22 cellular contexts compared by ENCODE assay signal in genomic region chr11:6333112-6333511, GRCh38. TPM values are rescaled to one million over a fixed set of nuclear protein-coding genes. Genes with fewer than 3 reads are reported as not detected.
DNase-seq lines count a peak whose midpoint lies in the region; ATAC-seq and TF ChIP-seq lines count a peak whose summit lies in the region.
"Had no signal": no experiment of that assay in that cellular context is flagged by ENCODE, and none has a peak within 500 bp of the region (broad histone marks: within the 10 kb centered on the region; RNA-seq: fewer than 3 reads in every experiment).

No MANE protein-coding gene starts in this region.

- H3K27ac ChIP-seq in ascending aorta (peak overlapping the region; percentile 3 to 8), WERI-Rb-1 (no peak overlapping the region)
- H3K27ac ChIP-seq: pancreas, right lobe of liver had no signal

- H3K36me3 Mint-ChIP-seq in activated naive CD4-positive, alpha-beta T cell treated with anti-CD3 and anti-CD28 coated beads for 36 hours (ENCODE audit: low read depth): no peaks in the 10 kb centered on the region
- H3K36me3 Mint-ChIP-seq: activated CD4-positive, alpha-beta memory T cell treated with anti-CD3 and anti-CD28 coated beads for 36 hours; CD8-positive, alpha-beta T cell; memory B cell; naive thymus-derived CD8-positive, alpha-beta T cell had no signal

- H3K4me3 Mint-ChIP-seq in activated naive CD4-positive, alpha-beta T cell treated with anti-CD3 and anti-CD28 coated beads for 36 hours: no peak overlapping the region
- H3K4me3 Mint-ChIP-seq: activated CD4-positive, alpha-beta memory T cell treated with anti-CD3 and anti-CD28 coated beads for 36 hours; CD8-positive, alpha-beta T cell; memory B cell; naive thymus-derived CD8-positive, alpha-beta T cell; stimulated activated naive CD8-positive, alpha-beta T cell treated with anti-CD3 and anti-CD28 coated beads, Interleukin-15, Interleukin-2, amounts not matched to agents 100 ng/mL and 50 ng/mL, for 24 hours had no signal

- CTCF ChIA-PET in activated naive CD4-positive, alpha-beta T cell treated with anti-CD3 and anti-CD28 coated beads for 36 hours (lab: Charles Lee): interaction anchor here (1.2 to 4.7 kb wide), 3 partner anchors 19 to 30 kb away, joined by 3 to 19 read pairs (median 4); no protein-coding TSS in a partner anchor

- H3K36me3 ChIP-seq in ascending aorta (no peaks in the 10 kb centered on the region), WERI-Rb-1 (no peaks in the 10 kb centered on the region)
- H3K36me3 ChIP-seq: pancreas, right lobe of liver had no signal

- intact Hi-C loops in activated naive CD4-positive, alpha-beta T cell treated with anti-CD3 and anti-CD28 coated beads for 36 hours (cut with micrococcal nuclease): no loop called here
- intact Hi-C loops in ascending aorta (cut with DNase I): no loop called here

- H3K27me3 ChIP-seq in ascending aorta (no peaks in the 10 kb centered on the region), WERI-Rb-1 (ENCODE audit: insufficient read depth, low read depth, severe bottlenecking) (peaks cover 28% of the 10 kb centered on the region)
- H3K27me3 ChIP-seq: pancreas, right lobe of liver had no signal

- no peak for DNase-seq in activated naive CD4-positive, alpha-beta T cell treated with anti-CD3 and anti-CD28 coated beads for 36 hours
- DNase-seq in activated naive CD4-positive, alpha-beta T cell treated with anti-CD3 and anti-CD28 coated beads, Interleukin-2, amount 50 U/mL, for 16 hours: no peak
- DNase-seq in NCI-H2196 (lab: John Stamatoyannopoulos, UW; ENCODE audit: unreplicated experiment): peak; percentile 26
- DNase-seq in ascending aorta (ENCODE audit: low spot score in 2 of 2): no peak
- DNase-seq in SIG-M5 (lab: John Stamatoyannopoulos, UW): no peak
- no peak for DNase-seq in WERI-Rb-1
- DNase-seq in stimulated activated naive CD4-positive, alpha-beta T cell (lab: John Stamatoyannopoulos, UW): no peak
- DNase-seq: activated CD4-positive, alpha-beta memory T cell treated with anti-CD3 and anti-CD28 coated beads for 36 hours; activated naive CD4-positive, alpha-beta T cell treated with Interleukin-2 at 50 U/mL for 16 hours; CD8-positive, alpha-beta T cell; foreskin melanocyte; Kasumi-1; kidney glomerular epithelial cell; naive thymus-derived CD8-positive, alpha-beta T cell; NCI-H187 treated with DMSO at 0.1 percent for 48 hours; pancreas; right lobe of liver; RPMI8226 had no signal

- H3K27me3 Mint-ChIP-seq in activated naive CD4-positive, alpha-beta T cell treated with anti-CD3 and anti-CD28 coated beads for 36 hours (ENCODE audit: low read depth): peaks cover 2% of the 10 kb centered on the region

- H3K9me3 ChIP-seq in ascending aorta (no peaks in the 10 kb centered on the region), WERI-Rb-1 (ENCODE audit: severe bottlenecking) (peaks cover 5% of the 10 kb centered on the region)
- H3K9me3 ChIP-seq: pancreas, right lobe of liver had no signal

- no peaks in the 10 kb centered on the region for H3K9me3 Mint-ChIP-seq in activated naive CD4-positive, alpha-beta T cell treated with anti-CD3 and anti-CD28 coated beads for 36 hours
- H3K9me3 Mint-ChIP-seq: activated CD4-positive, alpha-beta memory T cell treated with anti-CD3 and anti-CD28 coated beads for 36 hours; naive thymus-derived CD8-positive, alpha-beta T cell; stimulated activated naive CD8-positive, alpha-beta T cell treated with anti-CD3 and anti-CD28 coated beads, Interleukin-15, Interleukin-2, amounts not matched to agents 100 ng/mL and 50 ng/mL, for 24 hours had no signal

- TF ChIP-seq CTCF in ascending aorta (IDR thresholded peaks at IDR 0.05) (no peak), WERI-Rb-1 (IDR thresholded peaks at IDR 0.05; ENCODE audit: low read depth, low read length) (no peak)

- peak overlapping the region; percentile 51 for H3K27ac Mint-ChIP-seq in activated naive CD4-positive, alpha-beta T cell treated with anti-CD3 and anti-CD28 coated beads for 36 hours
- H3K27ac Mint-ChIP-seq: activated CD4-positive, alpha-beta memory T cell treated with anti-CD3 and anti-CD28 coated beads for 36 hours; CD8-positive, alpha-beta T cell; memory B cell; naive thymus-derived CD8-positive, alpha-beta T cell; stimulated activated naive CD8-positive, alpha-beta T cell treated with anti-CD3 and anti-CD28 coated beads, Interleukin-15, Interleukin-2, amounts not matched to agents 100 ng/mL and 50 ng/mL, for 24 hours had no signal

- H3K4me1 ChIP-seq in ascending aorta: peaks cover 0 to 15% of the 10 kb centered on the region in 2 donors

- H3K4me1 Mint-ChIP-seq in activated naive CD4-positive, alpha-beta T cell treated with anti-CD3 and anti-CD28 coated beads for 36 hours (ENCODE audit: low read depth): no peaks in the 10 kb centered on the region
- H3K4me1 Mint-ChIP-seq: memory B cell; naive thymus-derived CD8-positive, alpha-beta T cell had no signal

- H3K4me3 ChIP-seq in ascending aorta: no peak overlapping the region
- H3K4me3 ChIP-seq in WERI-Rb-1 (ENCODE audit: low read depth, low read length): no peak overlapping the region
- H3K4me3 ChIP-seq: pancreas, right lobe of liver had no signal

- no peak for ATAC-seq in GM19395 (IDR thresholded peaks at IDR 0.05; ENCODE audit: unreplicated experiment)
- ATAC-seq: CD8-positive, alpha-beta T cell; naive thymus-derived CD8-positive, alpha-beta T cell had no signal

RNA-seq across cellular contexts. Expression of gene CAVIN3, which starts 12.8 kb away (rescaled TPM):
- 1 to 10 TPM; 1.1 to 1.5 TPM for total RNA-seq in activated naive CD4-positive, alpha-beta T cell treated with anti-CD3 and anti-CD28 coated beads for 36 hours
- 596 TPM for total RNA-seq in ascending aorta
- total RNA-seq: CD8-positive, alpha-beta T cell; HT-29; naive thymus-derived CD8-positive, alpha-beta T cell had no signal

RNA-seq across cellular contexts. Expression of gene SMPD1, which starts 57.2 kb away (rescaled TPM):
- 10 to 100 TPM; 24.5 to 27.5 TPM for total RNA-seq in activated naive CD4-positive, alpha-beta T cell treated with anti-CD3 and anti-CD28 coated beads for 36 hours
- total RNA-seq in ascending aorta: 48.6 TPM

Comparison
In these comparisons a context has a peak if more than half of its experiments do, and no peak if none do; other contexts are left out.
1. RNA of gene CAVIN3, which starts 12.8 kb away (total RNA-seq): 596 TPM in ascending aorta (single experiment); 1.1 to 1.5 TPM in activated naive CD4-positive, alpha-beta T cell treated with anti-CD3 and anti-CD28 coated beads for 36 hours; every median in the first group is over 100 times any median in the second.